Comparison of ENCODE assay signal across 8 cellular contexts in genomic region chr14:103629503-103630121, GRCh38. TPM values are rescaled to one million over a fixed set of nuclear protein-coding genes. Genes with fewer than 3 reads are reported as not detected.
DNase-seq lines count a peak whose midpoint lies in the region; ATAC-seq and TF ChIP-seq lines count a peak whose summit lies in the region.

No MANE protein-coding gene starts in this region.

- TF ChIP-seq CTCF in GM10248 (IDR thresholded peaks at IDR 0.05; ENCODE audit: control extremely low read depth, extremely low read depth, low read depth, missing control alignments) = no peak
- TF ChIP-seq CTCF in glutamatergic neuron (IDR thresholded peaks at IDR 0.05; ENCODE audit: partially characterized antibody, unreplicated experiment) = no peak
- no peak for TF ChIP-seq CTCF in omental fat pad (IDR thresholded peaks at IDR 0.05)

- H3K4me1 Mint-ChIP-seq in glutamatergic neuron (ENCODE audit: low read depth, unreplicated experiment) = peaks cover 29% of the 10 kb centered on the region

- H3K4me3 ChIP-seq in H7 (ENCODE audit: insufficient read depth, low read depth, low read length) = peak overlapping the region; percentile 94

- CTCF ChIA-PET in GM10248 (lab: Yijun Ruan, JAX) = no interaction called here

- ATAC-seq in omental fat pad (ENCODE audit: low FRiP score) = peak; percentile 4

- peaks cover 10% of the 10 kb centered on the region for H3K9me3 Mint-ChIP-seq in glutamatergic neuron (ENCODE audit: unreplicated experiment)

- H3K27ac Mint-ChIP-seq in glutamatergic neuron (ENCODE audit: unreplicated experiment) = peak overlapping the region; percentile 96

- POLR2A ChIA-PET in GM10248 (lab: Yijun Ruan, JAX) = no interaction called here

- H3K36me3 ChIP-seq in H7 (replicated peaks; ENCODE audit: control insufficient read depth, insufficient read depth, low read length) = peaks cover 2% of the 10 kb centered on the region; the same call in 1 of the 2 replicates

- H3K4me3 Mint-ChIP-seq in glutamatergic neuron (ENCODE audit: unreplicated experiment) = peak overlapping the region; percentile 97

- no peaks in the 10 kb centered on the region for H3K36me3 Mint-ChIP-seq in glutamatergic neuron (ENCODE audit: unreplicated experiment)

- H3K27me3 Mint-ChIP-seq in glutamatergic neuron (ENCODE audit: unreplicated experiment) = peaks cover 10% of the 10 kb centered on the region

- DNase-seq in GM10248 (ENCODE audit: extremely low spot score) (peak; percentile 71), H7 (peak; percentile 92), NCI-H226 (peak; percentile 8), glutamatergic neuron (peak; percentile 81), omental fat pad (ENCODE audit: low spot score) (no peak), SW 1271 (lab: John Stamatoyannopoulos, UW) (no peak), cortex of kidney (lab: John Stamatoyannopoulos, UW) (no peak)
- peak; percentile 53 for DNase-seq in activated naive CD4-positive, alpha-beta T cell treated with Interleukin-2 at 50 U/mL for 16 hours

- H3K27me3 ChIP-seq in H7 (ENCODE audit: control insufficient read depth, insufficient read depth, low read length) = no peaks in the 10 kb centered on the region

RNA-seq across cellular contexts. Expression of gene KLC1, which starts 0.6 kb away (rescaled TPM):
- total RNA-seq in H7 (2014; rRNA removed; shearing (Covaris generic)) = 123 and 131 TPM in 2 replicates
- 975 TPM for total RNA-seq in glutamatergic neuron (ENCODE audit: unreplicated experiment)
- total RNA-seq in omental fat pad = 100 to 1,000 TPM; 195 to 349 (median 289) TPM

Comparison
In these comparisons a context has a peak if more than half of its experiments do, and no peak if none do; other contexts are left out.
1. DNase-seq: peak in GM10248 (single experiment), H7 (single experiment), NCI-H226 (single experiment), activated naive CD4-positive, alpha-beta T cell treated with Interleukin-2 at 50 U/mL for 16 hours (single experiment) and glutamatergic neuron (single experiment); none in omental fat pad (single experiment), SW 1271 (0 of 2) and cortex of kidney (single experiment).